10 cellular contexts compared by ENCODE assay signal in the genomic region with DNA sequence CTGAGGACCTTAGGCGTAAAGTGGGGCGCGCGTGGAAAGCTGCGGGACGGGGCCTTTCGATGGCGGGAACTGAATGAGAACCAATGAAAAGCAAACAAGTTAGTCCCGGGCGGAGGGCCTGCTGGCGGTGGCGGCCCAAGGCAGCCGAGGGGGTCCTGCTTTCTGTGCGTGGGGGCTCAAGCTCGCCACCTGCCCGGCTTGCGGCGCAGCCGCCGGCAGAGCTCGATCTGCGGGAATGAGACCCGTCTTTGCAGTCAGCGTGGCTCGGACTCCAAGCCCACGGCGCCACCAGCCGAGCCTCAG. TPM values are rescaled to one million over a fixed set of nuclear protein-coding genes. Genes with fewer than 3 reads are reported as not detected.
DNase-seq lines count a peak whose midpoint lies in the region; ATAC-seq and TF ChIP-seq lines count a peak whose summit lies in the region.
"Had no signal": no experiment of that assay in that cellular context is flagged by ENCODE, and none has a peak within 500 bp of the region (broad histone marks: within the 10 kb centered on the region; RNA-seq: fewer than 3 reads in every experiment).

No MANE protein-coding gene starts in this region.

- H3K23ac ChIP-seq in mesendoderm (ENCODE audit: low read length) = no peak overlapping the region

- H3K27ac Mint-ChIP-seq in activated naive CD8-positive, alpha-beta T cell treated with anti-CD3 and anti-CD28 coated beads, Interleukin-2, amount 10 ng/mL, durations not matched to agents 7 days and 5 days = no peak overlapping the region
- no peak overlapping the region for H3K27ac Mint-ChIP-seq in activated naive CD8-positive, alpha-beta T cell treated with anti-CD3 and anti-CD28 coated beads for 36 hours
- no peak overlapping the region for H3K27ac Mint-ChIP-seq in chondrocyte (ENCODE audit: unreplicated experiment)
- H3K27ac Mint-ChIP-seq: T-cell had no signal

- intact Hi-C loops in tibial artery (cut with DNase I; ENCODE audit: low total_unique reads) = loop anchor here (5.0 to 10.0 kb wide), 2 partner anchors 331 to 693 kb away; no protein-coding TSS in a partner anchor

- no peak overlapping the region for H2BK15ac ChIP-seq in mesendoderm (replicated peaks; ENCODE audit: low read depth)

- DNase-seq in activated naive CD8-positive, alpha-beta T cell treated with anti-CD3 and anti-CD28 coated beads, Interleukin-2, amount 10 ng/mL, durations not matched to agents 7 days and 5 days = peak; percentile 35
- no peak for DNase-seq in activated naive CD8-positive, alpha-beta T cell treated with anti-CD3 and anti-CD28 coated beads for 36 hours
- DNase-seq in chondrocyte (ENCODE audit: low spot score) (peak; percentile 84), mesendoderm (no peak), tibial artery (no peak), T-helper 2 cell (no peak), HCEC 1CT (no peak)

- H3K27me3 Mint-ChIP-seq in activated naive CD8-positive, alpha-beta T cell treated with anti-CD3 and anti-CD28 coated beads, Interleukin-2, amount 10 ng/mL, durations not matched to agents 7 days and 5 days = peaks cover 36% of the 10 kb centered on the region
- H3K27me3 Mint-ChIP-seq in activated naive CD8-positive, alpha-beta T cell treated with anti-CD3 and anti-CD28 coated beads for 36 hours = peaks cover 42% of the 10 kb centered on the region
- H3K27me3 Mint-ChIP-seq in chondrocyte (ENCODE audit: low read depth) = peaks cover 1% of the 10 kb centered on the region

- no peaks in the 10 kb centered on the region for H3K4me1 Mint-ChIP-seq in activated naive CD8-positive, alpha-beta T cell treated with anti-CD3 and anti-CD28 coated beads, Interleukin-2, amount 10 ng/mL, durations not matched to agents 7 days and 5 days
- peaks cover 2% of the 10 kb centered on the region for H3K4me1 Mint-ChIP-seq in activated naive CD8-positive, alpha-beta T cell treated with anti-CD3 and anti-CD28 coated beads for 36 hours
- peaks cover 26% of the 10 kb centered on the region for H3K4me1 Mint-ChIP-seq in chondrocyte (ENCODE audit: low read depth)

- H2BK5ac ChIP-seq in mesendoderm (ENCODE audit: low read length) = no peak overlapping the region

- H3K36me3 Mint-ChIP-seq in activated naive CD8-positive, alpha-beta T cell treated with anti-CD3 and anti-CD28 coated beads, Interleukin-2, amount 10 ng/mL, durations not matched to agents 7 days and 5 days = no peaks in the 10 kb centered on the region
- no peaks in the 10 kb centered on the region for H3K36me3 Mint-ChIP-seq in activated naive CD8-positive, alpha-beta T cell treated with anti-CD3 and anti-CD28 coated beads for 36 hours
- H3K36me3 Mint-ChIP-seq in chondrocyte (ENCODE audit: low read depth) = no peaks in the 10 kb centered on the region
- H3K36me3 Mint-ChIP-seq: T-cell had no signal

- TF ChIP-seq CTCF in chondrocyte (IDR thresholded peaks at IDR 0.05) (no peak), tibial artery (IDR thresholded peaks at IDR 0.05) (no peak)

- no peak overlapping the region for H3K18ac ChIP-seq in mesendoderm (ENCODE audit: low read length)

- no peak overlapping the region for H2AK5ac ChIP-seq in mesendoderm (ENCODE audit: low read length)

- no peaks in the 10 kb centered on the region for H3K79me2 ChIP-seq in mesendoderm (ENCODE audit: control insufficient read depth, insufficient read depth, low read length)

- H3K36me3 ChIP-seq in mesendoderm (ENCODE audit: control insufficient read depth, insufficient read depth, low read length) (no peaks in the 10 kb centered on the region), tibial artery (no peaks in the 10 kb centered on the region)
- H3K36me3 ChIP-seq: BE2C had no signal

- POLR2A ChIA-PET in activated naive CD8-positive, alpha-beta T cell treated with anti-CD3 and anti-CD28 coated beads, Interleukin-2, amount 10 ng/mL, durations not matched to agents 7 days and 5 days (lab: Charles Lee) = no interaction called here

- H4K5ac ChIP-seq in mesendoderm (ENCODE audit: low read length) = no peak overlapping the region

- no CpG with 5 or more reads among the region's 28 CpGs for WGBS in mesendoderm (ENCODE audit: extremely low coverage, insufficient coverage, low lambda C conversion rate)

- H3K4me3 ChIP-seq in mesendoderm (ENCODE audit: low read length) (peak overlapping the region; percentile 15), tibial artery (peak overlapping the region; percentile 69 to 73)

- H3K4me1 ChIP-seq in mesendoderm (ENCODE audit: control insufficient read depth, low read depth, low read length) (peaks cover 21% of the 10 kb centered on the region), tibial artery (peaks cover 0 to 58% (median 38%) of the 10 kb centered on the region in 4 donors)
- H3K4me1 ChIP-seq: BE2C had no signal

- no peaks in the 10 kb centered on the region for H3K9me3 Mint-ChIP-seq in activated naive CD8-positive, alpha-beta T cell treated with anti-CD3 and anti-CD28 coated beads, Interleukin-2, amount 10 ng/mL, durations not matched to agents 7 days and 5 days
- no peaks in the 10 kb centered on the region for H3K9me3 Mint-ChIP-seq in activated naive CD8-positive, alpha-beta T cell treated with anti-CD3 and anti-CD28 coated beads for 36 hours
- H3K9me3 Mint-ChIP-seq in chondrocyte (ENCODE audit: low read depth) = no peaks in the 10 kb centered on the region
- H3K9me3 Mint-ChIP-seq: T-cell had no signal

- H3K9me3 ChIP-seq in tibial artery = no peaks in the 10 kb centered on the region
- H3K9me3 ChIP-seq: BE2C had no signal

- H3K27ac ChIP-seq in mesendoderm (ENCODE audit: low read depth, low read length) (no peak overlapping the region), tibial artery (peak overlapping the region; percentile 57 to 66)

- H4K8ac ChIP-seq in mesendoderm (ENCODE audit: low read depth, low read length) = no peak overlapping the region

- no peak overlapping the region for H2BK120ac ChIP-seq in mesendoderm (ENCODE audit: low read depth, low read length)

- peak overlapping the region; percentile 54 for H3K9ac ChIP-seq in mesendoderm (ENCODE audit: low read length)

- no peak for ATAC-seq in activated naive CD8-positive, alpha-beta T cell treated with anti-CD3 and anti-CD28 coated beads, Interleukin-2, amount 10 ng/mL, durations not matched to agents 7 days and 5 days (ENCODE audit: low read depth)
- ATAC-seq in GM19324 (IDR thresholded peaks at IDR 0.05; ENCODE audit: low FRiP score, unreplicated experiment) = no peak
- ATAC-seq: T-cell had no signal

- H3K79me1 ChIP-seq in mesendoderm (ENCODE audit: low read length) = no peaks in the 10 kb centered on the region

- H3K4me2 ChIP-seq in mesendoderm (ENCODE audit: low read length) = peak overlapping the region; percentile 72

- no peak overlapping the region for H3K4ac ChIP-seq in mesendoderm (ENCODE audit: low read depth, low read length)

- peak overlapping the region; percentile 78 for H3K56ac ChIP-seq in mesendoderm (ENCODE audit: low read length)

- H3K27me3 ChIP-seq in mesendoderm (ENCODE audit: insufficient read depth, low read length, poor library complexity) (peaks cover 11% of the 10 kb centered on the region), tibial artery (no peaks in the 10 kb centered on the region)

- H3K4me3 Mint-ChIP-seq in activated naive CD8-positive, alpha-beta T cell treated with anti-CD3 and anti-CD28 coated beads, Interleukin-2, amount 10 ng/mL, durations not matched to agents 7 days and 5 days = peak overlapping the region; percentile 25
- no peak overlapping the region for H3K4me3 Mint-ChIP-seq in activated naive CD8-positive, alpha-beta T cell treated with anti-CD3 and anti-CD28 coated beads for 36 hours
- H3K4me3 Mint-ChIP-seq in chondrocyte (ENCODE audit: unreplicated experiment) = peak overlapping the region; percentile 64

RNA-seq across cellular contexts. Expression of gene CXCL12, which starts 0.5 kb away (rescaled TPM):
- not detected for total RNA-seq in activated naive CD8-positive, alpha-beta T cell treated with anti-CD3 and anti-CD28 coated beads, Interleukin-2, amount 10 ng/mL, durations not matched to agents 7 days and 5 days
- total RNA-seq in activated naive CD8-positive, alpha-beta T cell treated with anti-CD3 and anti-CD28 coated beads for 36 hours = not detected
- 22.7 to 69.4 TPM (median 65.5 TPM) in 3 replicates for total RNA-seq in chondrocyte
- 22.7 TPM for polyA plus RNA-seq in mesendoderm (2013, experiment 1 of 2)
- polyA plus RNA-seq in mesendoderm (2013, experiment 2 of 2) = 24.7 TPM

Comparison
In these comparisons a context has a peak if more than half of its experiments do, and no peak if none do; other contexts are left out.
1. DNase-seq: peak in activated naive CD8-positive, alpha-beta T cell treated with anti-CD3 and anti-CD28 coated beads, Interleukin-2, amount 10 ng/mL, durations not matched to agents 7 days and 5 days (single experiment) and chondrocyte (single experiment); none in activated naive CD8-positive, alpha-beta T cell treated with anti-CD3 and anti-CD28 coated beads for 36 hours (single experiment), mesendoderm (single experiment), tibial artery (0 of 2), T-helper 2 cell (0 of 5) and HCEC 1CT (single experiment).
2. RNA of gene CXCL12, which starts 0.5 kb away (total RNA-seq): 22.7 to 69.4 TPM in chondrocyte; not detected in activated naive CD8-positive, alpha-beta T cell treated with anti-CD3 and anti-CD28 coated beads, Interleukin-2, amount 10 ng/mL, durations not matched to agents 7 days and 5 days and not detected in activated naive CD8-positive, alpha-beta T cell treated with anti-CD3 and anti-CD28 coated beads for 36 hours; every median in the first group is over 10 times any median in the second.